Comparison of ENCODE assay signal across 8 cellular contexts in genomic region chr1:244796719-244797406, GRCh38. TPM values are rescaled to one million over a fixed set of nuclear protein-coding genes. Genes with fewer than 3 reads are reported as not detected.
DNase-seq lines count a peak whose midpoint lies in the region; ATAC-seq and FAIRE-seq lines count a peak whose summit lies in the region.

No MANE protein-coding gene starts in this region.

- H2BK5ac ChIP-seq in mesendoderm (ENCODE audit: low read length) = no peak overlapping the region

- H3K9ac ChIP-seq in mesendoderm (ENCODE audit: low read length) = no peak overlapping the region

- DNase-seq in AG08395 (ENCODE audit: low spot score) (peak; percentile 71), GM19239 (ENCODE audit: insufficient read length, low spot score) (peak; percentile 19), NCI-H446 treated with DMSO at 0.1 percent for 48 hours (lab: John Stamatoyannopoulos, UW) (peak; percentile 21), mesendoderm (peak; percentile 59)
- peak; percentile 8 to 43 for DNase-seq in activated CD4-positive, alpha-beta T cell treated with anti-CD3 and anti-CD28 coated beads, Interleukin-2, amount 50 U/mL, for 24 hours (ENCODE audit: low read depth in 1 of 2, low spot score in 1 of 2)
- DNase-seq in effector CD8-positive, alpha-beta T cell (lab: John Stamatoyannopoulos, UW) = peak; percentile 42
- peak; percentile 43 to 64 for DNase-seq in stimulated activated effector memory CD8-positive, alpha-beta T cell treated with anti-CD3 and anti-CD28 coated beads, Interleukin-12 subunit alpha, Interleukin-12 subunit beta, amount 100 ng/mL, for 72 hours (ENCODE audit: low spot score in 2 of 2)

- WGBS in mesendoderm (ENCODE audit: extremely low coverage, insufficient coverage, low lambda C conversion rate) = no CpG with 5 or more reads among the region's 10 CpGs

- no peaks in the 10 kb centered on the region for H3K36me3 ChIP-seq in mesendoderm (ENCODE audit: control insufficient read depth, insufficient read depth, low read length)

- H3K9me3 Mint-ChIP-seq in stimulated activated effector memory CD8-positive, alpha-beta T cell treated with anti-CD3 and anti-CD28 coated beads, Interleukin-12 subunit alpha, Interleukin-12 subunit beta, amount 100 ng/mL, for 72 hours = no peaks in the 10 kb centered on the region

- H2BK120ac ChIP-seq in mesendoderm (ENCODE audit: low read depth, low read length) = no peak overlapping the region

- H3K18ac ChIP-seq in mesendoderm (ENCODE audit: low read length) = no peak overlapping the region

- no peak overlapping the region for H3K4me3 ChIP-seq in mesendoderm (ENCODE audit: low read length)

- no peak overlapping the region for H3K4me2 ChIP-seq in mesendoderm (ENCODE audit: low read length)

- no peak overlapping the region for H4K8ac ChIP-seq in mesendoderm (ENCODE audit: low read depth, low read length)

- no peak overlapping the region for H3K4me3 Mint-ChIP-seq in stimulated activated effector memory CD8-positive, alpha-beta T cell treated with anti-CD3 and anti-CD28 coated beads, Interleukin-12 subunit alpha, Interleukin-12 subunit beta, amount 100 ng/mL, for 72 hours

- H2AK5ac ChIP-seq in mesendoderm (ENCODE audit: low read length) = no peak overlapping the region

- H3K79me1 ChIP-seq in mesendoderm (ENCODE audit: low read length) = no peaks in the 10 kb centered on the region

- no peaks in the 10 kb centered on the region for H3K4me1 ChIP-seq in mesendoderm (ENCODE audit: control insufficient read depth, low read depth, low read length)

- H3K79me2 ChIP-seq in mesendoderm (ENCODE audit: control insufficient read depth, insufficient read depth, low read length) = no peaks in the 10 kb centered on the region

- H4K5ac ChIP-seq in mesendoderm (ENCODE audit: low read length) = no peak overlapping the region

- H3K4me1 Mint-ChIP-seq in stimulated activated effector memory CD8-positive, alpha-beta T cell treated with anti-CD3 and anti-CD28 coated beads, Interleukin-12 subunit alpha, Interleukin-12 subunit beta, amount 100 ng/mL, for 72 hours = peaks cover 5% of the 10 kb centered on the region

- H3K36me3 Mint-ChIP-seq in stimulated activated effector memory CD8-positive, alpha-beta T cell treated with anti-CD3 and anti-CD28 coated beads, Interleukin-12 subunit alpha, Interleukin-12 subunit beta, amount 100 ng/mL, for 72 hours = no peaks in the 10 kb centered on the region

- no peak for ATAC-seq in stimulated activated effector memory CD8-positive, alpha-beta T cell treated with anti-CD3 and anti-CD28 coated beads, Interleukin-12 subunit alpha, Interleukin-12 subunit beta, amount 100 ng/mL, for 72 hours
- no peak for ATAC-seq in HG03108 (IDR thresholded peaks at IDR 0.05; ENCODE audit: unreplicated experiment)

- no peak overlapping the region for H3K56ac ChIP-seq in mesendoderm (ENCODE audit: low read length)

- peak; percentile 88 for FAIRE-seq in GM19239 (lab: Jason Lieb, UNC)

- H3K27ac ChIP-seq in mesendoderm (ENCODE audit: low read depth, low read length) = no peak overlapping the region

- no peaks in the 10 kb centered on the region for H3K27me3 ChIP-seq in mesendoderm (ENCODE audit: insufficient read depth, low read length, poor library complexity)

- no peak overlapping the region for H3K27ac Mint-ChIP-seq in stimulated activated effector memory CD8-positive, alpha-beta T cell treated with anti-CD3 and anti-CD28 coated beads, Interleukin-12 subunit alpha, Interleukin-12 subunit beta, amount 100 ng/mL, for 72 hours

- H3K23ac ChIP-seq in mesendoderm (ENCODE audit: low read length) = no peak overlapping the region

- H3K4ac ChIP-seq in mesendoderm (ENCODE audit: low read depth, low read length) = no peak overlapping the region

- no peak overlapping the region for H2BK15ac ChIP-seq in mesendoderm (replicated peaks; ENCODE audit: low read depth)

RNA-seq across cellular contexts. Expression of gene COX20, which starts 38.6 kb away (rescaled TPM):
- 62.4 TPM for polyA plus RNA-seq in mesendoderm (2013, experiment 1 of 2)
- 64.0 TPM for polyA plus RNA-seq in mesendoderm (2013, experiment 2 of 2)

Comparison
In these comparisons a context has a peak if more than half of its experiments do, and no peak if none do; other contexts are left out.
1. DNase-seq: peak in every context shown above with its lines; median percentile 71 in AG08395; 59 in mesendoderm; 54 in stimulated activated effector memory CD8-positive, alpha-beta T cell treated with anti-CD3 and anti-CD28 coated beads, Interleukin-12 subunit alpha, Interleukin-12 subunit beta, amount 100 ng/mL, for 72 hours; 42 in effector CD8-positive, alpha-beta T cell; 26 in activated CD4-positive, alpha-beta T cell treated with anti-CD3 and anti-CD28 coated beads, Interleukin-2, amount 50 U/mL, for 24 hours; 21 in NCI-H446 treated with DMSO at 0.1 percent for 48 hours; 19 in GM19239.